In genomic region chr12:121802485-121802842, GRCh38 we compare ENCODE assay signal across 8 cellular contexts. TPM values are rescaled to one million over a fixed set of nuclear protein-coding genes. Genes with fewer than 3 reads are reported as not detected.
DNase-seq lines count a peak whose midpoint lies in the region; ATAC-seq, FAIRE-seq and TF ChIP-seq lines count a peak whose summit lies in the region.

No MANE protein-coding gene starts in this region.

- TF ChIP-seq CTCF in OCI-LY7 (conservative IDR thresholded peaks at IDR 0.05; ENCODE audit: low read length) (no peak), endothelial cell (IDR thresholded peaks at IDR 0.05; ENCODE audit: unreplicated experiment) (no peak), osteocyte (IDR thresholded peaks at IDR 0.05) (no peak)

- H3K9me2 ChIP-seq in OCI-LY7 (ENCODE audit: insufficient read depth, low read length): no peaks in the 10 kb centered on the region

- DNase-seq in CD8-positive, alpha-beta memory T cell: no peak
- DNase-seq in OCI-LY7 (ENCODE audit: low spot score) (no peak), endothelial cell (ENCODE audit: low spot score) (no peak), osteocyte (ENCODE audit: extremely low spot score, unreplicated experiment) (no peak), NCI-H2029 (lab: John Stamatoyannopoulos, UW) (no peak), GM19239 (ENCODE audit: insufficient read length, low spot score) (no peak)
- no peak for DNase-seq in activated CD4-positive, alpha-beta T cell treated with anti-CD3 and anti-CD28 coated beads, Interleukin-2, amount 50 U/mL, for 48 hours

- H3K27ac Mint-ChIP-seq in CD8-positive, alpha-beta memory T cell: peak overlapping the region; percentile 95 to 99 (median 97)
- H3K27ac Mint-ChIP-seq in endothelial cell (ENCODE audit: unreplicated experiment): peak overlapping the region; percentile 100
- H3K27ac Mint-ChIP-seq in osteocyte (ENCODE audit: unreplicated experiment): peak overlapping the region; percentile 100

- H3K27me3 Mint-ChIP-seq in CD8-positive, alpha-beta memory T cell: peaks cover 0 to 1% of the 10 kb centered on the region in 2 donors
- peaks cover 36% of the 10 kb centered on the region for H3K27me3 Mint-ChIP-seq in endothelial cell (ENCODE audit: unreplicated experiment)
- H3K27me3 Mint-ChIP-seq in osteocyte (ENCODE audit: unreplicated experiment): no peaks in the 10 kb centered on the region

- H3K27ac ChIP-seq in CD8-positive, alpha-beta memory T cell (ENCODE audit: low read depth, low read length): peak overlapping the region; percentile 94
- H3K27ac ChIP-seq in OCI-LY7 (ENCODE audit: low read depth, low read length, poor library complexity, severe bottlenecking): peak overlapping the region; percentile 95

- no peak for ATAC-seq in GM19324 (IDR thresholded peaks at IDR 0.05; ENCODE audit: low FRiP score, unreplicated experiment)

- peaks cover 32 to 41% (median 36%) of the 10 kb centered on the region in 3 donors for H3K4me1 Mint-ChIP-seq in CD8-positive, alpha-beta memory T cell
- H3K4me1 Mint-ChIP-seq in endothelial cell (ENCODE audit: unreplicated experiment): peaks cover 42% of the 10 kb centered on the region
- peaks cover 43% of the 10 kb centered on the region for H3K4me1 Mint-ChIP-seq in osteocyte (ENCODE audit: unreplicated experiment)

- H3K36me3 ChIP-seq in CD8-positive, alpha-beta memory T cell (ENCODE audit: insufficient read depth, low read length): peaks cover 20% of the 10 kb centered on the region
- H3K36me3 ChIP-seq in OCI-LY7 (ENCODE audit: insufficient read depth, low read length): peaks cover 13% of the 10 kb centered on the region; the same call in 1 of the 2 replicates

- peaks cover 6% of the 10 kb centered on the region; the same call in 1 of the 2 replicates for H4K20me1 ChIP-seq in OCI-LY7 (ENCODE audit: insufficient read depth, low read length)

- peak overlapping the region; percentile 99 for H3K4me2 ChIP-seq in OCI-LY7 (ENCODE audit: low read length)

- H3K36me3 Mint-ChIP-seq in CD8-positive, alpha-beta memory T cell: peaks cover 0 to 65% (median 9%) of the 10 kb centered on the region in 3 donors
- peaks cover 36% of the 10 kb centered on the region for H3K36me3 Mint-ChIP-seq in endothelial cell (ENCODE audit: low read depth, unreplicated experiment)
- H3K36me3 Mint-ChIP-seq in osteocyte (ENCODE audit: unreplicated experiment): peaks cover 15% of the 10 kb centered on the region

- TSS peak; percentile 98 for BruUV-seq in OCI-LY7 (replicated peaks; lab: Mats Ljungman, UMichigan)

- H3K79me2 ChIP-seq in OCI-LY7 (ENCODE audit: insufficient read depth, low read depth, low read length): peaks cover 32% of the 10 kb centered on the region; the same call in 1 of the 2 replicates

- CTCF ChIA-PET in CD8-positive, alpha-beta memory T cell (lab: Charles Lee): interaction anchor here (1.0 to 44.0 kb wide), 6 partner anchors 2 to 89 kb away, joined by 3 to 1908 read pairs (median 7); partner anchors contain the start of genes PSMD9, RHOF and SETD1B
- CTCF ChIA-PET in OCI-LY7 (lab: Charles Lee; ENCODE audit: unreplicated experiment): interaction anchor here (2.6 kb wide), 1 partner anchor 9 kb away, joined by 13 read pairs; the partner anchor contains the start of gene RHOF

- H3K9me3 ChIP-seq in CD8-positive, alpha-beta memory T cell (ENCODE audit: low read length): no peaks in the 10 kb centered on the region
- no peaks in the 10 kb centered on the region for H3K9me3 ChIP-seq in OCI-LY7 (ENCODE audit: low read length)

- no peak for FAIRE-seq in GM19239 (lab: Jason Lieb, UNC)

- peak overlapping the region; percentile 83 for H3K4me3 ChIP-seq in CD8-positive, alpha-beta memory T cell (ENCODE audit: low read length)
- H3K4me3 ChIP-seq in OCI-LY7 (ENCODE audit: low read depth, low read length, poor library complexity, severe bottlenecking): peak overlapping the region; percentile 75

- intact Hi-C loops in OCI-LY7 (cut with micrococcal nuclease; ENCODE audit: unreplicated experiment): loop anchor here (2.0 to 5.0 kb wide), 3 partner anchors 175 to 205 kb away; partner anchors contain the start of gene ORAI1

- no peaks in the 10 kb centered on the region for H3K27me3 ChIP-seq in CD8-positive, alpha-beta memory T cell (ENCODE audit: insufficient read depth, low read length, poor library complexity, severe bottlenecking)

- H3K4me3 Mint-ChIP-seq in CD8-positive, alpha-beta memory T cell: peak overlapping the region; percentile 91 to 99 (median 95)
- peak overlapping the region; percentile 97 for H3K4me3 Mint-ChIP-seq in endothelial cell (ENCODE audit: unreplicated experiment)
- peak overlapping the region; percentile 84 for H3K4me3 Mint-ChIP-seq in osteocyte (ENCODE audit: unreplicated experiment)

- H3K4me1 ChIP-seq in CD8-positive, alpha-beta memory T cell (ENCODE audit: insufficient read depth, low read length): peaks cover 30% of the 10 kb centered on the region
- H3K4me1 ChIP-seq in OCI-LY7 (ENCODE audit: insufficient read depth, low read length, poor library complexity, severe bottlenecking): peaks cover 64% of the 10 kb centered on the region

- no peaks in the 10 kb centered on the region for H3K9me3 Mint-ChIP-seq in CD8-positive, alpha-beta memory T cell
- H3K9me3 Mint-ChIP-seq in endothelial cell (ENCODE audit: unreplicated experiment) (no peaks in the 10 kb centered on the region), osteocyte (ENCODE audit: unreplicated experiment) (no peaks in the 10 kb centered on the region)

- POLR2A ChIA-PET in CD8-positive, alpha-beta memory T cell (lab: Charles Lee): interaction anchor here (0.6 to 12.2 kb wide), 12 partner anchors 9 to 1557 kb away, joined by 3 to 277 read pairs (median 8); partner anchors contain the start of genes ORAI1, PSMD9 and RHOF
- POLR2A ChIA-PET in OCI-LY7 (lab: Charles Lee): interaction anchor here (0.6 to 3.0 kb wide), 14 partner anchors 8 to 311 kb away, joined by 3 to 19 read pairs (median 4); partner anchors contain the start of genes PSMD9 and RHOF

- H2AFZ ChIP-seq in OCI-LY7 (ENCODE audit: low read length): no peak overlapping the region

RNA-seq across cellular contexts. Expression of gene SETD1B, which starts 1.3 kb away (rescaled TPM):
- total RNA-seq in CD8-positive, alpha-beta memory T cell: 10 to 100 TPM; 31.3 to 31.9 TPM
- 2.4 TPM for polyA plus RNA-seq in CD8-positive, alpha-beta memory T cell
- 3.3 and 4.7 TPM in 2 replicates for total RNA-seq in OCI-LY7 (2014; rRNA removed; shearing (Covaris generic))
- total RNA-seq in OCI-LY7 (2022) (22.5 and 24.3 TPM in 2 replicates), endothelial cell (ENCODE audit: unreplicated experiment) (25.3 TPM), osteocyte (21.0 and 21.8 TPM in 2 replicates)

RNA-seq across cellular contexts. Expression of gene RHOF, which starts 9.0 kb away (rescaled TPM):
- 100 to 1,000 TPM; 145 to 152 TPM for total RNA-seq in CD8-positive, alpha-beta memory T cell
- polyA plus RNA-seq in CD8-positive, alpha-beta memory T cell: 139 TPM
- total RNA-seq in OCI-LY7 (2014; rRNA removed; shearing (Covaris generic)): 23.5 and 29.2 TPM in 2 replicates
- total RNA-seq in OCI-LY7 (2022): 45.7 and 53.7 TPM in 2 replicates
- total RNA-seq in endothelial cell (ENCODE audit: unreplicated experiment): 25.7 TPM
- 11.3 and 11.9 TPM in 2 replicates for total RNA-seq in osteocyte

RNA-seq across cellular contexts. Expression of gene HPD, which starts 56.2 kb away (rescaled TPM):
- not detected for total RNA-seq in CD8-positive, alpha-beta memory T cell
- polyA plus RNA-seq in CD8-positive, alpha-beta memory T cell: not detected
- total RNA-seq in OCI-LY7 (2014; rRNA removed; shearing (Covaris generic)): not detected in 2 replicates
- total RNA-seq in OCI-LY7 (2022) (not detected in 2 replicates), endothelial cell (ENCODE audit: unreplicated experiment) (not detected), osteocyte (not detected in 2 replicates)
